10 cellular contexts compared by ENCODE assay signal in genomic region chr9:12718482-12719026, GRCh38. TPM values are rescaled to one million over a fixed set of nuclear protein-coding genes. Genes with fewer than 3 reads are reported as not detected.
DNase-seq lines count a peak whose midpoint lies in the region; ATAC-seq and TF ChIP-seq lines count a peak whose summit lies in the region.
"Had no signal": no experiment of that assay in that cellular context is flagged by ENCODE, and none has a peak within 500 bp of the region (broad histone marks: within the 10 kb centered on the region; RNA-seq: fewer than 3 reads in every experiment).

No MANE protein-coding gene starts in this region.

- DNase-seq in ELR (ENCODE audit: low read depth) (peak; percentile 72), NCI-H526 (lab: John Stamatoyannopoulos, UW) (peak; percentile 91 to 92), epithelial cell of prostate (ENCODE audit: low read depth, low spot score) (peak; percentile 45), mucosa of descending colon (no peak), GM19240 (ENCODE audit: insufficient read length, low spot score) (no peak)
- DNase-seq in stimulated activated CD8-positive, alpha-beta memory T cell treated with anti-CD3 and anti-CD28 coated beads, Interleukin-4, amount 100 ng/mL, for 48 hours: no peak
- DNase-seq: NCI-H1092 had no signal

- no peak for TF ChIP-seq CTCF in mucosa of descending colon (IDR thresholded peaks at IDR 0.05)

- H3K36me3 ChIP-seq in mesodermal cell (ENCODE audit: control insufficient read depth, insufficient read depth, low read length) (no peaks in the 10 kb centered on the region), mucosa of descending colon (ENCODE audit: low read depth) (no peaks in the 10 kb centered on the region)
- H3K36me3 ChIP-seq: neutrophil had no signal

- no peaks in the 10 kb centered on the region for H3K9me3 ChIP-seq in mesodermal cell (ENCODE audit: control insufficient read depth, low read length)
- H3K9me3 ChIP-seq in mucosa of descending colon: no peaks in the 10 kb centered on the region
- H3K9me3 ChIP-seq: neutrophil had no signal

- WGBS in mesodermal cell (ENCODE audit: insufficient coverage in 2 of 2), 2 experiments: 6 to 8% methylated on average over 5 to 6 of the region's 7 CpGs

- H3K4me1 ChIP-seq in mesodermal cell (ENCODE audit: control insufficient read depth, insufficient read depth, low read length, poor library complexity, severe bottlenecking) (peaks cover 10% of the 10 kb centered on the region), mucosa of descending colon (ENCODE audit: low read depth) (no peaks in the 10 kb centered on the region)

- H3K4me3 ChIP-seq in mesodermal cell (ENCODE audit: extremely low read depth, insufficient read depth, low read length, poor library complexity, severe bottlenecking) (peak overlapping the region; percentile 6), mucosa of descending colon (no peak overlapping the region)

- peak overlapping the region; percentile 15 for H3K27ac ChIP-seq in epithelial cell of prostate
- peak overlapping the region; percentile 79 for H3K27ac ChIP-seq in mesodermal cell (ENCODE audit: low read depth, low read length, severe bottlenecking)
- H3K27ac ChIP-seq: neutrophil had no signal

- intact Hi-C loops in mucosa of descending colon (cut with DNase I, micrococcal nuclease): loop anchor here in 1 of 2 donors (5.0 kb wide), 1 partner anchor 369 kb away; no protein-coding TSS in a partner anchor

- ATAC-seq in GM18873 (IDR thresholded peaks at IDR 0.05; ENCODE audit: low FRiP score, unreplicated experiment) (no peak), mucosa of descending colon (no peak)

RNA-seq across cellular contexts. Expression of gene TYRP1, which starts 25.4 kb away (rescaled TPM):
- polyA plus RNA-seq in mesodermal cell (2013, experiment 1 of 2): 2.8 TPM
- 4.9 TPM for polyA plus RNA-seq in mesodermal cell (2013, experiment 2 of 2)
- total RNA-seq in mucosa of descending colon: 1 to 10 TPM in 1 of 3 donors, under 1 TPM in 1, not detected in 1; 0.23 to 1.7 TPM

RNA-seq across cellular contexts. Expression of gene LURAP1L, which starts 56.3 kb away (rescaled TPM):
- 7.1 TPM for polyA plus RNA-seq in mesodermal cell (2013, experiment 1 of 2)
- 6.8 TPM for polyA plus RNA-seq in mesodermal cell (2013, experiment 2 of 2)
- total RNA-seq in mucosa of descending colon: 10 to 100 TPM; 22.3 to 31.8 (median 31.0) TPM

Comparison
In these comparisons a context has a peak if more than half of its experiments do, and no peak if none do; other contexts are left out.
1. DNase-seq: peak in ELR (single experiment), NCI-H526 (2 of 2) and epithelial cell of prostate (single experiment); none in mucosa of descending colon (0 of 3), stimulated activated CD8-positive, alpha-beta memory T cell treated with anti-CD3 and anti-CD28 coated beads, Interleukin-4, amount 100 ng/mL, for 48 hours (single experiment) and GM19240 (single experiment).